Comparison of ENCODE assay signal across 8 cellular contexts in the genomic region with DNA sequence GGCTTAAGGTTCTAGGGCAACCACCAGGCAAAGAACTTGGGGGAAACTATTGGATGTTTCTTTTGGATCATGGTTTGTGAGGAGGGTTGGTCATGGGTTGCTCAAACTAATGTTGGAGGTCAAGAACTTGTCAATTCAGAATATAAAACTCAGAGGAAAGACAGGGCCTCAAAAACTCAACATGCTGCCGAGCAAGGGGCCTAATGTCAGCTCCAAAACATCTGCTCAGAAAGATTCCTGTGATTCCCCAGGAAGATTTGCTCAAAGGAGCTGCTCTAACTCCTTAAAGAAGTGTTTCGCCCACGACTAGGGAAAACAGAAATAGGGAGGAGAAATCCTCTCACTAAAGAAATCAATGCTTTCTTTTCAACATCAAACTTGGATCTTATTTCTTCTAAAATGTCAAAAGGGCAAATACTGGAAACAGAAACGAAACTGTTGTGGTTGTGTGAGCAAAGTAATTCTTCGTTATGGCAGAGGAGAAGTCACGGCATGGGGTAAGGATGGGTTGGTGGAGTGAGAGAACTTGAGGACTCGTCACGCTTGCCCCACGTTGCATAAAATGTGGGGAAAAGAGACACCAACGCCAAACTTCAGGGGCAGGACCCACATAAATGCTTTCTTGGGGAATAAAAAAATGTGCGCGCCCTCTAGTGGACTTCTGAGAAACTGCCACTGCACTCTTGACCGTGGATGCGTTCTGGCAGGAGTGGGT. TPM values are rescaled to one million over a fixed set of nuclear protein-coding genes. Genes with fewer than 3 reads are reported as not detected.
DNase-seq lines count a peak whose midpoint lies in the region; ATAC-seq and TF ChIP-seq lines count a peak whose summit lies in the region.

No MANE protein-coding gene starts in this region.

- POLR2A ChIA-PET in naive thymus-derived CD4-positive, alpha-beta T cell (lab: Charles Lee): no interaction called here

- DNase-seq in AG09309 (ENCODE audit: low read depth) (peak; percentile 55), NCI-H446 treated with DMSO at 0.1 percent for 48 hours (lab: John Stamatoyannopoulos, UW) (peak; percentile 8), epithelial cell of esophagus (ENCODE audit: low read depth) (peak; percentile 52)
- peak; percentile 77 for DNase-seq in activated CD8-positive, alpha-beta memory T cell treated with anti-CD3 and anti-CD28 coated beads for 24 hours
- peak in 8 of 9 donors; percentile 11 to 58 (median 34) for DNase-seq in naive thymus-derived CD4-positive, alpha-beta T cell
- peak; percentile 70 for DNase-seq in stimulated activated naive CD8-positive, alpha-beta T cell treated with anti-CD3 and anti-CD28 coated beads, Interleukin-15, Interleukin-2, amounts not matched to agents 100 U/mL and 50 U/mL, for 24 hours

- H3K27ac Mint-ChIP-seq in naive thymus-derived CD4-positive, alpha-beta T cell: peak overlapping the region in 1 of 9 donors; percentile 89

- H3K4me1 ChIP-seq in naive thymus-derived CD4-positive, alpha-beta T cell (ENCODE audit: control insufficient read depth in 2 of 2, insufficient read depth in 2 of 2, low read length in 2 of 2): peaks cover 3 to 5% of the 10 kb centered on the region in 2 donors

- peak; percentile 81 for TF ChIP-seq CTCF in AG09309 (IDR thresholded peaks at IDR 0.05; ENCODE audit: control insufficient read depth, insufficient read depth, low read depth, low read length, missing control alignments)
- peak; percentile 91 for TF ChIP-seq CTCF in epithelial cell of esophagus (IDR thresholded peaks at IDR 0.05; ENCODE audit: insufficient read depth, low read depth, low read length, missing control alignments)

- no peaks in the 10 kb centered on the region for H3K9me3 ChIP-seq in naive thymus-derived CD4-positive, alpha-beta T cell (ENCODE audit: control insufficient read depth in 2 of 3, low read length in 3 of 3)

- CTCF ChIA-PET in naive thymus-derived CD4-positive, alpha-beta T cell (lab: Charles Lee): interaction anchor here (1.0 to 2.3 kb wide), 3 partner anchors 13 to 545 kb away, joined by 3 to 5 read pairs (median 4); no protein-coding TSS in a partner anchor

- intact Hi-C loops in naive thymus-derived CD4-positive, alpha-beta T cell (cut with micrococcal nuclease): loop anchor here (1.0 to 10.0 kb wide), 9 partner anchors 62 to 567 kb away; a partner anchor contains a TSS

- H3K4me3 ChIP-seq in AG09309 (ENCODE audit: control insufficient read depth, low read depth, low read length) (no peak overlapping the region), epithelial cell of esophagus (ENCODE audit: low read length) (peak overlapping the region; percentile 23)
- H3K4me3 ChIP-seq in naive thymus-derived CD4-positive, alpha-beta T cell (ENCODE audit: low read length): peak overlapping the region; percentile 25

- H3K36me3 Mint-ChIP-seq in naive thymus-derived CD4-positive, alpha-beta T cell: peaks cover 0 to 1% (median 0%) of the 10 kb centered on the region in 5 donors

- peaks cover 0 to 35% (median 7%) of the 10 kb centered on the region in 7 donors for H3K4me1 Mint-ChIP-seq in naive thymus-derived CD4-positive, alpha-beta T cell

- peak overlapping the region; percentile 30 to 82 (median 70) for H3K4me3 Mint-ChIP-seq in naive thymus-derived CD4-positive, alpha-beta T cell

- no peaks in the 10 kb centered on the region for H3K36me3 ChIP-seq in naive thymus-derived CD4-positive, alpha-beta T cell (ENCODE audit: control insufficient read depth in 2 of 3, insufficient read depth in 3 of 3, low read length in 3 of 3)

- H3K9me3 Mint-ChIP-seq in naive thymus-derived CD4-positive, alpha-beta T cell: peaks cover 0 to 2% (median 0%) of the 10 kb centered on the region in 11 donors

- H3K27me3 Mint-ChIP-seq in naive thymus-derived CD4-positive, alpha-beta T cell: peaks cover 0 to 19% (median 9%) of the 10 kb centered on the region in 5 donors

- no peaks in the 10 kb centered on the region for H3K27me3 ChIP-seq in naive thymus-derived CD4-positive, alpha-beta T cell (ENCODE audit: control insufficient read depth in 2 of 2, insufficient read depth in 2 of 2, low read length in 2 of 2)

- ATAC-seq in GM18519 (IDR thresholded peaks at IDR 0.05; ENCODE audit: low FRiP score, unreplicated experiment) (peak; percentile 45), HG03045 (IDR thresholded peaks at IDR 0.05; ENCODE audit: unreplicated experiment) (peak; percentile 51)
- ATAC-seq in naive thymus-derived CD4-positive, alpha-beta T cell: peak; percentile 55
- peak; percentile 84 for ATAC-seq in stimulated activated naive CD8-positive, alpha-beta T cell treated with anti-CD3 and anti-CD28 coated beads, Interleukin-15, Interleukin-2, amounts not matched to agents 100 U/mL and 50 U/mL, for 24 hours

- H3K27ac ChIP-seq in naive thymus-derived CD4-positive, alpha-beta T cell (ENCODE audit: low read depth, low read length): no peak overlapping the region

RNA-seq across cellular contexts. Expression of a gene that starts 3.8 kb away (rescaled TPM):
- 1 to 10 TPM in 2 of 5 experiments, under 1 TPM in 2, not detected in 1; 0.30 to 1.5 (median 0.72) TPM for total RNA-seq in naive thymus-derived CD4-positive, alpha-beta T cell
- polyA plus RNA-seq in naive thymus-derived CD4-positive, alpha-beta T cell: not detected

Comparison
In these comparisons a context has a peak if more than half of its experiments do, and no peak if none do; other contexts are left out.
1. DNase-seq: peak in every context shown above with its lines; median percentile 77 in activated CD8-positive, alpha-beta memory T cell treated with anti-CD3 and anti-CD28 coated beads for 24 hours; 70 in stimulated activated naive CD8-positive, alpha-beta T cell treated with anti-CD3 and anti-CD28 coated beads, Interleukin-15, Interleukin-2, amounts not matched to agents 100 U/mL and 50 U/mL, for 24 hours; 55 in AG09309; 52 in epithelial cell of esophagus; 34 in naive thymus-derived CD4-positive, alpha-beta T cell; 8 in NCI-H446 treated with DMSO at 0.1 percent for 48 hours.